Comparison of ENCODE assay signal across 1 cellular context in genomic region chr1:110030687-110031086, GRCh38.
TF ChIP-seq lines count a peak whose summit lies in the region.

No MANE protein-coding gene starts in this region.

TF ChIP-seq in K562, 482 proteins besides CTCF, POLR2A, EP300 and RAD21:
- TF ChIP-seq FOXK2 (conservative IDR thresholded peaks at IDR 0.05 in 1 of 2, IDR thresholded peaks at IDR 0.05 in 1 of 2; ENCODE audit: low read depth in 2 of 2): 0 out of 4 replicates have a peak, but pooled peaks of 1 of the 2 experiments have one; percentile 19
- TF ChIP-seq, protein P1, sequence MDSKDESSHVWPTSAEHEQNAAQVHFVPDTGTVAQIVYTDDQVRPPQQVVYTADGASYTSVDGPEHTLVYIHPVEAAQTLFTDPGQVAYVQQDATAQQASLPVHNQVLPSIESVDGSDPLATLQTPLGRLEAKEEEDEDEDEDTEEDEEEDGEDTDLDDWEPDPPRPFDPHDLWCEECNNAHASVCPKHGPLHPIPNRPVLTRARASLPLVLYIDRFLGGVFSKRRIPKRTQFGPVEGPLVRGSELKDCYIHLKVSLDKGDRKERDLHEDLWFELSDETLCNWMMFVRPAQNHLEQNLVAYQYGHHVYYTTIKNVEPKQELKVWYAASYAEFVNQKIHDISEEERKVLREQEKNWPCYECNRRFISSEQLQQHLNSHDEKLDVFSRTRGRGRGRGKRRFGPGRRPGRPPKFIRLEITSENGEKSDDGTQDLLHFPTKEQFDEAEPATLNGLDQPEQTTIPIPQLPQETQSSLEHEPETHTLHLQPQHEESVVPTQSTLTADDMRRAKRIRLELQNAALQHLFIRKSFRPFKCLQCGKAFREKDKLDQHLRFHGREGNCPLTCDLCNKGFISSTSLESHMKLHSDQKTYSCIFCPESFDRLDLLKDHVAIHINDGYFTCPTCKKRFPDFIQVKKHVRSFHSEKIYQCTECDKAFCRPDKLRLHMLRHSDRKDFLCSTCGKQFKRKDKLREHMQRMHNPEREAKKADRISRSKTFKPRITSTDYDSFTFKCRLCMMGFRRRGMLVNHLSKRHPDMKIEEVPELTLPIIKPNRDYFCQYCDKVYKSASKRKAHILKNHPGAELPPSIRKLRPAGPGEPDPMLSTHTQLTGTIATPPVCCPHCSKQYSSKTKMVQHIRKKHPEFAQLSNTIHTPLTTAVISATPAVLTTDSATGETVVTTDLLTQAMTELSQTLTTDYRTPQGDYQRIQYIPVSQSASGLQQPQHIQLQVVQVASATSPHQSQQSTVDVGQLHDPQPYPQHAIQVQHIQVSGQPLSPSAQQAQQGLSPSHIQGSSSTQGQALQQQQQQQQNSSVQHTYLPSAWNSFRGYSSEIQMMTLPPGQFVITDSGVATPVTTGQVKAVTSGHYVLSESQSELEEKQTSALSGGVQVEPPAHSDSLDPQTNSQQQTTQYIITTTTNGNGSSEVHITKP (IDR thresholded peaks at IDR 0.05; ENCODE audit: partially characterized antibody): peak; percentile 95
TF ChIP-seq in K562: peak in this region for 2; not testable (repeated sequence) for 480.
